Comparison of ENCODE assay signal across 8 cellular contexts in the genomic region with DNA sequence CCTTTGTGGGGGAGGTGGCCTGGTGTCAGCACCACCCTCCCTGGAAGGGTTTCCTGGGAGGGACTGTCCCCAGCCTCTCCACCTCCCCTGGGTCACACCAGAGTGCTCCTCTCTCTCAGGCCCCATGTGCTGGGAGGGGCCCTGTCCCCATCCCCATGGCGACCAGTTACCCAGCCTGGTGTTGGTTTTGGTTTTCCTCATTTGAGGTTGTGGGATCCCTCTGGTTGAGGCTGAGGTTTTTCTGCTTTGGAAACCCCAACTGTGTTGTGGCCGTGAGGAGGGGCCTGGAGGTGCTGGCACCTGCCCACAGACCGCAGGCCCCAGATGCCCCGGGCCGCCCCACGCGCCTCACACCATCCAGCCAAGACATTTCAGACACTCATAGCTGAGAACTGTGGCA.
A peak's percentile ranks its signal among the peaks of the same experiment; 100 is the strongest.
DNase-seq lines count a peak whose midpoint lies in the region; ATAC-seq lines count a peak whose summit lies in the region.

No MANE protein-coding gene starts in this region.

- in situ Hi-C loops in HAP-1 (cut with MboI; ENCODE audit: low sequenced_read_pairs): no loop called here

- peak overlapping the region in 3 of 10 donors; percentile 5 to 43 (median 39) for H3K4me3 Mint-ChIP-seq in naive thymus-derived CD8-positive, alpha-beta T cell

- peaks cover 22 to 90% (median 51%) of the 10 kb centered on the region in 4 donors for H3K4me1 Mint-ChIP-seq in naive thymus-derived CD8-positive, alpha-beta T cell

- no peaks in the 10 kb centered on the region for H3K27me3 ChIP-seq in HAP-1 (ENCODE audit: low read depth)

- H3K27ac Mint-ChIP-seq in naive thymus-derived CD8-positive, alpha-beta T cell: peak overlapping the region in 2 of 10 donors; percentile 40 to 73

- POLR2A ChIA-PET in naive thymus-derived CD8-positive, alpha-beta T cell (lab: Charles Lee): interaction anchor here (0.6 to 1.2 kb wide), 2 partner anchors 8 to 232 kb away, joined by 3 to 4 read pairs; no protein-coding TSS in a partner anchor

- no peaks in the 10 kb centered on the region; the same call in 1 of the 2 replicates for H3K36me3 ChIP-seq in HAP-1 (replicated peaks)

- no peak overlapping the region for H3K4me3 ChIP-seq in HAP-1

- H3K9me3 Mint-ChIP-seq in naive thymus-derived CD8-positive, alpha-beta T cell: peaks cover 0 to 10% (median 0%) of the 10 kb centered on the region in 9 donors

- no peaks in the 10 kb centered on the region for H3K9me3 ChIP-seq in HAP-1

- H3K27me3 Mint-ChIP-seq in naive thymus-derived CD8-positive, alpha-beta T cell: peaks cover 2 to 27% (median 11%) of the 10 kb centered on the region in 5 donors

- H3K36me3 Mint-ChIP-seq in naive thymus-derived CD8-positive, alpha-beta T cell: peaks cover 0 to 8% (median 3%) of the 10 kb centered on the region in 3 donors

- H3K4me1 ChIP-seq in HAP-1: peaks cover 19% of the 10 kb centered on the region

- peak; percentile 58 for DNase-seq in activated naive CD4-positive, alpha-beta T cell treated with Interleukin-2 at 50 U/mL for 16 hours
- DNase-seq in activated naive CD4-positive, alpha-beta T cell (lab: John Stamatoyannopoulos, UW): no peak
- DNase-seq in activated CD4-positive, alpha-beta T cell treated with anti-CD3 and anti-CD28 coated beads for 48 hours: peak; percentile 76
- peak in 7 of 10 donors; percentile 13 to 59 (median 39) for DNase-seq in naive thymus-derived CD8-positive, alpha-beta T cell
- DNase-seq in HAP-1 (ENCODE audit: low spot score in 2 of 2) (no peak), NCI-H2196 treated with DMSO at 0.1 percent for 48 hours (lab: John Stamatoyannopoulos, UW; ENCODE audit: unreplicated experiment) (no peak), DMS 273 treated with DMSO at 0.1 percent for 48 hours (lab: John Stamatoyannopoulos, UW) (no peak)

- peak; percentile 71 for ATAC-seq in HG03066 (IDR thresholded peaks at IDR 0.05; ENCODE audit: low read depth, unreplicated experiment)
- ATAC-seq in naive thymus-derived CD8-positive, alpha-beta T cell: peak; percentile 58 to 80

Comparison
In these comparisons a context has a peak if more than half of its experiments do, and no peak if none do; other contexts are left out.
1. DNase-seq: peak in activated naive CD4-positive, alpha-beta T cell treated with Interleukin-2 at 50 U/mL for 16 hours (single experiment), activated CD4-positive, alpha-beta T cell treated with anti-CD3 and anti-CD28 coated beads for 48 hours (single experiment) and naive thymus-derived CD8-positive, alpha-beta T cell (7 of 10); none in activated naive CD4-positive, alpha-beta T cell (0 of 4), HAP-1 (0 of 2), NCI-H2196 treated with DMSO at 0.1 percent for 48 hours (single experiment) and DMS 273 treated with DMSO at 0.1 percent for 48 hours (single experiment).